Comparison of ENCODE assay signal across 1 cellular context in genomic region chr11:75286826-75287465, GRCh38.
TF ChIP-seq lines count a peak whose summit lies in the region.

No MANE protein-coding gene starts in this region.

TF ChIP-seq in WTC11, 78 proteins besides CTCF, POLR2A, EP300 and RAD21 (continued from another document):
- TF ChIP-seq, protein P1, sequence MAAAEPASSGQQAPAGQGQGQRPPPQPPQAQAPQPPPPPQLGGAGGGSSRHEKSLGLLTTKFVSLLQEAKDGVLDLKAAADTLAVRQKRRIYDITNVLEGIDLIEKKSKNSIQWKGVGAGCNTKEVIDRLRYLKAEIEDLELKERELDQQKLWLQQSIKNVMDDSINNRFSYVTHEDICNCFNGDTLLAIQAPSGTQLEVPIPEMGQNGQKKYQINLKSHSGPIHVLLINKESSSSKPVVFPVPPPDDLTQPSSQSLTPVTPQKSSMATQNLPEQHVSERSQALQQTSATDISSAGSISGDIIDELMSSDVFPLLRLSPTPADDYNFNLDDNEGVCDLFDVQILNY (CRISPR knock-in tag; IDR thresholded peaks at IDR 0.05), result no peak
- TF ChIP-seq, protein P2, sequence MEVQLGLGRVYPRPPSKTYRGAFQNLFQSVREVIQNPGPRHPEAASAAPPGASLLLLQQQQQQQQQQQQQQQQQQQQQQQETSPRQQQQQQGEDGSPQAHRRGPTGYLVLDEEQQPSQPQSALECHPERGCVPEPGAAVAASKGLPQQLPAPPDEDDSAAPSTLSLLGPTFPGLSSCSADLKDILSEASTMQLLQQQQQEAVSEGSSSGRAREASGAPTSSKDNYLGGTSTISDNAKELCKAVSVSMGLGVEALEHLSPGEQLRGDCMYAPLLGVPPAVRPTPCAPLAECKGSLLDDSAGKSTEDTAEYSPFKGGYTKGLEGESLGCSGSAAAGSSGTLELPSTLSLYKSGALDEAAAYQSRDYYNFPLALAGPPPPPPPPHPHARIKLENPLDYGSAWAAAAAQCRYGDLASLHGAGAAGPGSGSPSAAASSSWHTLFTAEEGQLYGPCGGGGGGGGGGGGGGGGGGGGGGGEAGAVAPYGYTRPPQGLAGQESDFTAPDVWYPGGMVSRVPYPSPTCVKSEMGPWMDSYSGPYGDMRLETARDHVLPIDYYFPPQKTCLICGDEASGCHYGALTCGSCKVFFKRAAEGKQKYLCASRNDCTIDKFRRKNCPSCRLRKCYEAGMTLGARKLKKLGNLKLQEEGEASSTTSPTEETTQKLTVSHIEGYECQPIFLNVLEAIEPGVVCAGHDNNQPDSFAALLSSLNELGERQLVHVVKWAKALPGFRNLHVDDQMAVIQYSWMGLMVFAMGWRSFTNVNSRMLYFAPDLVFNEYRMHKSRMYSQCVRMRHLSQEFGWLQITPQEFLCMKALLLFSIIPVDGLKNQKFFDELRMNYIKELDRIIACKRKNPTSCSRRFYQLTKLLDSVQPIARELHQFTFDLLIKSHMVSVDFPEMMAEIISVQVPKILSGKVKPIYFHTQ (CRISPR knock-in tag; IDR thresholded peaks at IDR 0.05), result no peak
- TF ChIP-seq, protein P3, sequence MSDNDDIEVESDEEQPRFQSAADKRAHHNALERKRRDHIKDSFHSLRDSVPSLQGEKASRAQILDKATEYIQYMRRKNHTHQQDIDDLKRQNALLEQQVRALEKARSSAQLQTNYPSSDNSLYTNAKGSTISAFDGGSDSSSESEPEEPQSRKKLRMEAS (CRISPR knock-in tag; IDR thresholded peaks at IDR 0.05), result no peak
- no peak for TF ChIP-seq NR3C1 (CRISPR knock-in tag; conservative IDR thresholded peaks at IDR 0.05; ENCODE audit: low read depth)
- no peak for TF ChIP-seq CREB1 (CRISPR knock-in tag; IDR thresholded peaks at IDR 0.05)
- TF ChIP-seq PRDM15 (CRISPR knock-in tag; IDR thresholded peaks at IDR 0.05), result no peak
- TF ChIP-seq JAZF1 (CRISPR knock-in tag; IDR thresholded peaks at IDR 0.05), result no peak
- no peak for TF ChIP-seq FOXP1 (CRISPR knock-in tag; IDR thresholded peaks at IDR 0.05; ENCODE audit: borderline replicate concordance)
- no peak for TF ChIP-seq ATF1 (CRISPR knock-in tag; IDR thresholded peaks at IDR 0.05)
- TF ChIP-seq FOXK1 (CRISPR knock-in tag; IDR thresholded peaks at IDR 0.05), result no peak
- no peak for TF ChIP-seq RELA (CRISPR knock-in tag; IDR thresholded peaks at IDR 0.05; ENCODE audit: borderline replicate concordance)
- no peak for TF ChIP-seq PRRX2 (CRISPR knock-in tag; IDR thresholded peaks at IDR 0.05)
- TF ChIP-seq MYBL2 (CRISPR knock-in tag; IDR thresholded peaks at IDR 0.05), result no peak
- TF ChIP-seq NR1H2 (CRISPR knock-in tag; IDR thresholded peaks at IDR 0.05), result no peak
- TF ChIP-seq ZNF219 (CRISPR knock-in tag; IDR thresholded peaks at IDR 0.05; ENCODE audit: borderline replicate concordance), result no peak
- no peak for TF ChIP-seq CDX4 (CRISPR knock-in tag; IDR thresholded peaks at IDR 0.05; ENCODE audit: borderline replicate concordance)
- TF ChIP-seq ZNF396 (CRISPR knock-in tag; IDR thresholded peaks at IDR 0.05; ENCODE audit: borderline replicate concordance), result no peak
